20 cellular contexts compared by ENCODE assay signal in genomic region chr2:43985359-43985758, GRCh38. TPM values are rescaled to one million over a fixed set of nuclear protein-coding genes. Genes with fewer than 3 reads are reported as not detected.
DNase-seq lines count a peak whose midpoint lies in the region; ATAC-seq, FAIRE-seq and TF ChIP-seq lines count a peak whose summit lies in the region.
"Had no signal": no experiment of that assay in that cellular context is flagged by ENCODE, and none has a peak within 500 bp of the region (broad histone marks: within the 10 kb centered on the region; RNA-seq: fewer than 3 reads in every experiment).

No MANE protein-coding gene starts in this region.

- H3K27me3 ChIP-seq in HepG2 (ENCODE audit: control insufficient read depth in 1 of 2, insufficient read depth in 2 of 2, low read length in 2 of 2) = no peaks in the 10 kb centered on the region
- no peaks in the 10 kb centered on the region for H3K27me3 ChIP-seq in right lobe of liver
- H3K27me3 ChIP-seq in astrocyte (ENCODE audit: insufficient read depth, low read length) = no peaks in the 10 kb centered on the region
- H3K27me3 ChIP-seq: cardiac muscle cell, transverse colon had no signal

- no peak for TF ChIP-seq EP300 in HepG2 (IDR thresholded peaks at IDR 0.05; ENCODE audit: low read depth in 2 of 2, low read length in 2 of 2)
- no peak for TF ChIP-seq EP300 in HepG2 (CRISPR knock-in tag; IDR thresholded peaks at IDR 0.05; ENCODE audit: borderline replicate concordance)

- H3K4me3 ChIP-seq in HepG2 (replicated peaks in 1 of 3; ENCODE audit: insufficient read depth in 1 of 3, low read depth in 2 of 3, low read length in 3 of 3) = no peak overlapping the region
- no peak overlapping the region for H3K4me3 ChIP-seq in right lobe of liver
- no peak overlapping the region for H3K4me3 ChIP-seq in astrocyte (ENCODE audit: insufficient read depth, low read depth, low read length)
- H3K4me3 ChIP-seq: cardiac muscle cell, left ventricle myocardium inferior, skin epidermis, transverse colon had no signal

- peaks cover 13% of the 10 kb centered on the region; the same call in 1 of the 2 replicates for H3K4me1 ChIP-seq in HepG2 (ENCODE audit: insufficient read depth, low read length)
- H3K4me1 ChIP-seq in right lobe of liver = no peaks in the 10 kb centered on the region
- no peaks in the 10 kb centered on the region for H3K4me1 ChIP-seq in astrocyte (ENCODE audit: insufficient read depth, low read length)
- H3K4me1 ChIP-seq: transverse colon had no signal

- no peak for DNase-seq in HepG2 (ENCODE audit: low spot score)
- no peak for DNase-seq in right lobe of liver
- DNase-seq in NCI-H69 (lab: John Stamatoyannopoulos, UW) = peak; percentile 3
- no peak for DNase-seq in astrocyte (ENCODE audit: low read depth)
- no peak for DNase-seq in cerebellar cortex (ENCODE audit: low spot score)
- DNase-seq in 8988T = no peak
- DNase-seq: H7; left ventricle myocardium inferior; NCI-H1436; nephron progenitor cell; posterior cingulate gyrus; stimulated activated naive CD4-positive, alpha-beta T cell treated with Interleukin-2 at 50 U/mL for 16 hours; transverse colon had no signal

- FAIRE-seq in HepG2 (lab: Jason Lieb, UNC) (no peak), astrocyte (lab: Jason Lieb, UNC) (no peak)
- FAIRE-seq: endothelial cell of umbilical vein had no signal

- TF ChIP-seq POLR2A in HepG2 (IDR thresholded peaks at IDR 0.05; ENCODE audit: insufficient read depth in 1 of 2, low read depth in 2 of 2, low read length in 2 of 2) = 0 out of 4 replicates have a peak, but pooled peaks of 1 of the 2 experiments have one; percentile 39
- no peak for TF ChIP-seq POLR2A in right lobe of liver (IDR thresholded peaks at IDR 0.05)

- H3K4me1 Mint-ChIP-seq in astrocyte (ENCODE audit: low read depth, unreplicated experiment) = no peaks in the 10 kb centered on the region
- H3K4me1 Mint-ChIP-seq: nephron progenitor cell had no signal

- 99% methylated on average over 3 of the region's 3 CpGs for WGBS in HepG2 (ENCODE audit: low lambda C conversion rate)
- WGBS in right lobe of liver (ENCODE audit: insufficient coverage, low coverage, low lambda C conversion rate, missing lambda C conversion rate) = 95% methylated on average over 3 of the region's 3 CpGs

- no peaks in the 10 kb centered on the region for H3K9me3 Mint-ChIP-seq in astrocyte (ENCODE audit: unreplicated experiment)
- H3K9me3 Mint-ChIP-seq: activated T-helper 17 cell treated with anti-CD3 and anti-CD28 coated beads, Interleukin-2, amount 50 U/mL, for 72 hours; dendritic cell treated with granulocyte-macrophage colony-stimulating factor and Interleukin-4, amounts not matched to agents 40 ng/mL and 50 ng/mL, for 4 days; nephron progenitor cell had no signal

- ATAC-seq in HepG2 (no peak; the same call in 2 of the 3 replicates), right lobe of liver (no peak), GM21528 (IDR thresholded peaks at IDR 0.05; ENCODE audit: low FRiP score, unreplicated experiment) (no peak), HG02938 (IDR thresholded peaks at IDR 0.05; ENCODE audit: unreplicated experiment) (no peak)
- ATAC-seq: activated T-helper 17 cell treated with anti-CD3 and anti-CD28 coated beads, Interleukin-2, amount 50 U/mL, for 72 hours had no signal

- H3K4me2 ChIP-seq in HepG2 (ENCODE audit: low read depth, low read length) (no peak overlapping the region), astrocyte (ENCODE audit: low read length) (no peak overlapping the region)

- peaks cover 10% of the 10 kb centered on the region for H4K20me1 ChIP-seq in HepG2 (ENCODE audit: insufficient read depth, low read length)
- H4K20me1 ChIP-seq in astrocyte (ENCODE audit: insufficient read depth, low read length) = peaks cover 50% of the 10 kb centered on the region

- H3K9me3 ChIP-seq in HepG2 (ENCODE audit: low read length) (no peaks in the 10 kb centered on the region), right lobe of liver (no peaks in the 10 kb centered on the region), astrocyte (ENCODE audit: insufficient read depth, low read depth, low read length) (no peaks in the 10 kb centered on the region)
- H3K9me3 ChIP-seq: left ventricle myocardium inferior, transverse colon had no signal

- peaks cover 5% of the 10 kb centered on the region for H3K36me3 Mint-ChIP-seq in astrocyte (ENCODE audit: low read depth, unreplicated experiment)

- H3K9ac ChIP-seq in HepG2 (ENCODE audit: insufficient read depth, low read depth, low read length) = no peak overlapping the region
- no peak overlapping the region for H3K9ac ChIP-seq in astrocyte (ENCODE audit: low read length)

- POLR2A ChIA-PET in HepG2 (lab: Yijun Ruan, JAX) = no interaction called here

- in situ Hi-C loops in HepG2 (cut with HindIII; ENCODE audit: extremely low pct_ligation_motif_present, low pct_unique_long_range_greater_than_20kb) = no loop called here

- H3K4me3 Mint-ChIP-seq in astrocyte (ENCODE audit: unreplicated experiment) = no peak overlapping the region
- H3K4me3 Mint-ChIP-seq: activated T-helper 17 cell treated with anti-CD3 and anti-CD28 coated beads, Interleukin-2, amount 50 U/mL, for 72 hours; dendritic cell treated with granulocyte-macrophage colony-stimulating factor and Interleukin-4, amounts not matched to agents 40 ng/mL and 50 ng/mL, for 4 days; nephron progenitor cell had no signal

- TF ChIP-seq CTCF in HepG2 (CRISPR knock-in tag; IDR thresholded peaks at IDR 0.05) (no peak), right lobe of liver (IDR thresholded peaks at IDR 0.05) (no peak), astrocyte (IDR thresholded peaks at IDR 0.05; ENCODE audit: insufficient read depth, low read depth, low read length) (no peak)

- CTCF ChIA-PET in HepG2 (lab: Yijun Ruan, JAX; ENCODE audit: low intra/inter-chr PET ratio, low total read pairs) = no interaction called here

- peak overlapping the region; percentile 1 for H3K27ac Mint-ChIP-seq in astrocyte (ENCODE audit: unreplicated experiment)
- H3K27ac Mint-ChIP-seq: activated T-helper 17 cell treated with anti-CD3 and anti-CD28 coated beads, Interleukin-2, amount 50 U/mL, for 72 hours; dendritic cell treated with granulocyte-macrophage colony-stimulating factor and Interleukin-4, amounts not matched to agents 40 ng/mL and 50 ng/mL, for 4 days; nephron progenitor cell had no signal

- no peak for TF ChIP-seq RAD21 in HepG2 (CRISPR knock-in tag; IDR thresholded peaks at IDR 0.05)

- no peak overlapping the region for H2AFZ ChIP-seq in HepG2 (ENCODE audit: low read length)
- no peak overlapping the region for H2AFZ ChIP-seq in astrocyte (ENCODE audit: low read depth, low read length)

- H3K79me2 ChIP-seq in HepG2 (ENCODE audit: insufficient read depth, low read length) (peaks cover 66% of the 10 kb centered on the region), astrocyte (ENCODE audit: insufficient read depth, low read length) (peaks cover 82% of the 10 kb centered on the region)

- H3K27me3 Mint-ChIP-seq in astrocyte (ENCODE audit: low read depth, unreplicated experiment) = no peaks in the 10 kb centered on the region
- H3K27me3 Mint-ChIP-seq: activated T-helper 17 cell treated with anti-CD3 and anti-CD28 coated beads, Interleukin-2, amount 50 U/mL, for 72 hours; dendritic cell treated with granulocyte-macrophage colony-stimulating factor and Interleukin-4, amounts not matched to agents 40 ng/mL and 50 ng/mL, for 4 days had no signal

- H3K27ac ChIP-seq in HepG2 (ENCODE audit: extremely low read length, insufficient read depth, low read length) = no peak overlapping the region
- no peak overlapping the region for H3K27ac ChIP-seq in right lobe of liver
- no peak overlapping the region for H3K27ac ChIP-seq in astrocyte (ENCODE audit: low read depth, low read length)
- H3K27ac ChIP-seq: cardiac muscle cell, left ventricle myocardium inferior, skin epidermis, transverse colon had no signal

- H3K36me3 ChIP-seq in HepG2 (replicated peaks in 1 of 2; ENCODE audit: control insufficient read depth in 1 of 2, insufficient read depth in 2 of 2, low read length in 2 of 2) = peaks cover 7 to 63% of the 10 kb centered on the region in 2 experiments
- peaks cover 0 to 10% (median 2%) of the 10 kb centered on the region in 4 donors for H3K36me3 ChIP-seq in right lobe of liver
- peaks cover 12% of the 10 kb centered on the region for H3K36me3 ChIP-seq in astrocyte (ENCODE audit: insufficient read depth, low read length)

- intact Hi-C loops in HepG2 (cut with micrococcal nuclease; ENCODE audit: unreplicated experiment) (no loop called here), right lobe of liver (cut with DNase I) (no loop called here)

- BruUV-seq in HepG2 (replicated peaks; lab: Mats Ljungman, UMichigan) = no TSS peak

TF ChIP-seq in HepG2, 621 proteins besides CTCF, POLR2A, EP300 and RAD21 (continues in another document):
- TF ChIP-seq CEBPG (CRISPR knock-in tag; IDR thresholded peaks at IDR 0.05) (peak; percentile 50), POLR2AphosphoS2 (IDR thresholded peaks at IDR 0.05; ENCODE audit: low read depth, low read length) (peak; percentile 50; the same call in 1 of the 2 replicates), RBM22 (optimal IDR thresholded peaks at IDR 0.05; ENCODE audit: low read length) (peak; percentile 87), ESRRA (CRISPR knock-in tag; IDR thresholded peaks at IDR 0.05; ENCODE audit: low read depth) (no peak)

RNA-seq across cellular contexts. Expression of gene LRPPRC, which starts 10.4 kb away (rescaled TPM):
- total RNA-seq in HepG2 (2016; rRNA removed; fragmentation: Illumina TruSeq; extraction: Trizol) (167 and 307 TPM in 2 replicates), right lobe of liver (10 to 100 TPM; 39.6 to 53.8 (median 45.5) TPM), astrocyte (92.7 and 94.9 TPM in 2 replicates)
- 38.2 and 40.5 TPM in 2 replicates for total RNA-seq in HepG2 (2016; cell fraction: cytosol; rRNA removed; fragmentation: Illumina TruSeq; extraction: Trizol; ENCODE audit: low read depth)
- 164 and 309 TPM in 2 replicates for total RNA-seq in HepG2 (2016; cell fraction: insoluble cytoplasmic fraction; rRNA removed; fragmentation: Illumina TruSeq; extraction: Trizol)
- 59.5 and 69.4 TPM in 2 replicates for total RNA-seq in HepG2 (2016; cell fraction: membrane; rRNA removed; fragmentation: Illumina TruSeq; extraction: Trizol)
- total RNA-seq in HepG2 (2016; cell fraction: nucleus; rRNA removed; fragmentation: Illumina TruSeq; extraction: Trizol) = 164 and 186 TPM in 2 replicates
- 80.9 and 117 TPM in 2 replicates for polyA plus RNA-seq in HepG2 (2011; rRNA removed)
- 47.3 and 64.4 TPM in 2 replicates for polyA plus RNA-seq in HepG2 (2011; cell fraction: cytosol; rRNA removed)
- 50.1 and 64.8 TPM in 2 replicates for polyA plus RNA-seq in HepG2 (2011; cell fraction: nucleus; rRNA removed)
- polyA plus RNA-seq in HepG2 (2012) = 113 and 158 TPM in 2 replicates
- polyA plus RNA-seq in HepG2 (2016; cell fraction: cytosol; fragmentation: Illumina TruSeq; extraction: Trizol; ENCODE audit: low read depth) = 5.8 and 6.2 TPM in 2 replicates
- polyA plus RNA-seq in HepG2 (2016; cell fraction: insoluble cytoplasmic fraction; fragmentation: Illumina TruSeq; extraction: Trizol; ENCODE audit: low read depth) = 202 and 204 TPM in 2 replicates
- polyA plus RNA-seq in HepG2 (2016; cell fraction: membrane; fragmentation: Illumina TruSeq; extraction: Trizol; ENCODE audit: low read depth) = 14.7 and 18.7 TPM in 2 replicates
- polyA plus RNA-seq in HepG2 (2016; cell fraction: nucleus; fragmentation: Illumina TruSeq; extraction: Trizol; ENCODE audit: insufficient read depth, low read depth) = 186 and 216 TPM in 2 replicates
- 64.6 and 115 TPM in 2 replicates for polyA minus RNA-seq in HepG2 (2011; rRNA and poly(A)+ RNA removed; ENCODE audit: low replicate concordance)
- 343 and 363 TPM in 2 replicates for polyA minus RNA-seq in HepG2 (2011; cell fraction: cytosol; rRNA and poly(A)+ RNA removed)
- polyA minus RNA-seq in HepG2 (2011; cell fraction: nucleus; rRNA and poly(A)+ RNA removed) = 210 and 231 TPM in 2 replicates
